Comparison of ENCODE assay signal across 20 cellular contexts in the genomic region with DNA sequence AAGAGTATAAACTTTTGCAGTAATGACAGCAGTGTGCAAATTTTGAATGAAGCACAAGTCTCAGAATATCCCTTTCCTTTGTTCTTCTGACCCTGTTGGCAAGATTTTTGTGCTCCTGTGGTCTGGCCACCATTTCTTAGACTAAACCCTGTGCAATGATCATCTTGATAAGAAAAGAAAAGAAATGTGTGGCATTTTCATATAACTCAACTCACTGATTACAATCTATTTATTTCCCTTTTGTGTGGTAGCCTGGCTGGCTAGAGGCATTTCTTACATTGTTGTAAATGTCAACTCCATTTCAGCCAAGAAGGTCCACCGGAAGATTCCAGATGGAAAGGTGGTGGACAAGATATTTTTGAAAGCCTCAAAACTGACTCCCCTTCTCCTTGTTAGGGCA. TPM values are rescaled to one million over a fixed set of nuclear protein-coding genes. Genes with fewer than 3 reads are reported as not detected.
A peak's percentile ranks its signal among the peaks of the same experiment; 100 is the strongest.
DNase-seq lines count a peak whose midpoint lies in the region; ATAC-seq and TF ChIP-seq lines count a peak whose summit lies in the region.
"Had no signal": no experiment of that assay in that cellular context is flagged by ENCODE, and none has a peak within 500 bp of the region (broad histone marks: within the 10 kb centered on the region; RNA-seq: fewer than 3 reads in every experiment).

No MANE protein-coding gene starts in this region.

- H3K36me3 ChIP-seq in skeletal muscle tissue (ENCODE audit: control insufficient read depth in 3 of 3, insufficient read depth in 3 of 3, low read length in 3 of 3) = no peaks in the 10 kb centered on the region
- no peaks in the 10 kb centered on the region for H3K36me3 ChIP-seq in aorta (ENCODE audit: control insufficient read depth in 1 of 2, insufficient read depth in 2 of 2, low read length in 1 of 2)
- H3K36me3 ChIP-seq: BE2C, BLaER1 had no signal

- no peak overlapping the region for H3K9ac ChIP-seq in skeletal muscle tissue (ENCODE audit: low read depth in 1 of 3, low read length in 3 of 3)
- H3K9ac ChIP-seq: BLaER1 had no signal

- ATAC-seq in WTC11 (no peak), aorta (ENCODE audit: low FRiP score) (no peak)

- WGBS in aorta, 2 donors = 58 to 63% methylated on average over 1 of the region's 1 CpG

- 0 out of 2 replicates have a peak overlapping the region, but pooled peaks have one; percentile 4 for H3K27ac Mint-ChIP-seq in WTC11
- no peak overlapping the region for H3K27ac Mint-ChIP-seq in activated naive CD4-positive, alpha-beta T cell treated with anti-CD3 and anti-CD28 coated beads for 36 hours
- H3K27ac Mint-ChIP-seq: CD14-positive monocyte; CD4-positive, alpha-beta memory T cell; CD4-positive, CD25-positive, alpha-beta regulatory T cell; CD8-positive, alpha-beta memory T cell had no signal

- H3K36me3 Mint-ChIP-seq in WTC11 = peaks cover 69% of the 10 kb centered on the region
- no peaks in the 10 kb centered on the region for H3K36me3 Mint-ChIP-seq in activated naive CD4-positive, alpha-beta T cell treated with anti-CD3 and anti-CD28 coated beads for 36 hours (ENCODE audit: low read depth)
- H3K36me3 Mint-ChIP-seq: CD14-positive monocyte; CD4-positive, alpha-beta memory T cell; CD4-positive, CD25-positive, alpha-beta regulatory T cell; CD8-positive, alpha-beta memory T cell had no signal

- DNase-seq in WTC11 (ENCODE audit: low spot score) (no peak), astrocyte of the hippocampus (ENCODE audit: low read depth, low spot score) (peak; percentile 41), aorta (no peak), NCI-H446 treated with DMSO at 0.1 percent for 48 hours (lab: John Stamatoyannopoulos, UW) (no peak)
- no peak for DNase-seq in activated naive CD4-positive, alpha-beta T cell treated with anti-CD3 and anti-CD28 coated beads for 36 hours
- DNase-seq: 8988T; ACHN; BE2C; C1 segment of cervical spinal cord; Calu3; CD4-positive, alpha-beta memory T cell; CD4-positive, CD25-positive, alpha-beta regulatory T cell; CD8-positive, alpha-beta memory T cell; COR-L47; DMS79 treated with DMSO at 0.1 percent for 48 hours; GF-D8 had no signal

- H3K9me3 Mint-ChIP-seq in WTC11 = peaks cover 9% of the 10 kb centered on the region
- no peaks in the 10 kb centered on the region for H3K9me3 Mint-ChIP-seq in activated naive CD4-positive, alpha-beta T cell treated with anti-CD3 and anti-CD28 coated beads for 36 hours

- intact Hi-C loops in aorta (cut with DNase I) = no loop called here
- intact Hi-C loops in activated naive CD4-positive, alpha-beta T cell treated with anti-CD3 and anti-CD28 coated beads for 36 hours (cut with micrococcal nuclease) = no loop called here

- CTCF ChIA-PET in WTC11 (lab: Charles Lee) = no interaction called here
- CTCF ChIA-PET in activated naive CD4-positive, alpha-beta T cell treated with anti-CD3 and anti-CD28 coated beads for 36 hours (lab: Charles Lee) = no interaction called here

- H3K27me3 ChIP-seq in skeletal muscle tissue (ENCODE audit: control insufficient read depth in 3 of 3, insufficient read depth in 3 of 3, low read length in 3 of 3) (no peaks in the 10 kb centered on the region), aorta (ENCODE audit: control insufficient read depth in 1 of 2, insufficient read depth in 2 of 2, low read length in 1 of 2) (no peaks in the 10 kb centered on the region)
- H3K27me3 ChIP-seq: BE2C, BLaER1 had no signal

- H3K4me1 Mint-ChIP-seq in WTC11 = peaks cover 40% of the 10 kb centered on the region
- no peaks in the 10 kb centered on the region for H3K4me1 Mint-ChIP-seq in activated naive CD4-positive, alpha-beta T cell treated with anti-CD3 and anti-CD28 coated beads for 36 hours (ENCODE audit: low read depth)
- H3K4me1 Mint-ChIP-seq: CD14-positive monocyte; CD4-positive, alpha-beta memory T cell; CD4-positive, CD25-positive, alpha-beta regulatory T cell; CD8-positive, alpha-beta memory T cell had no signal

- no peak overlapping the region for H3K4me3 Mint-ChIP-seq in WTC11
- no peak overlapping the region for H3K4me3 Mint-ChIP-seq in activated naive CD4-positive, alpha-beta T cell treated with anti-CD3 and anti-CD28 coated beads for 36 hours
- H3K4me3 Mint-ChIP-seq: CD14-positive monocyte; CD4-positive, alpha-beta memory T cell; CD8-positive, alpha-beta memory T cell had no signal

- no peaks in the 10 kb centered on the region for H3K9me3 ChIP-seq in skeletal muscle tissue (ENCODE audit: control insufficient read depth in 3 of 3, low read length in 3 of 3)
- H3K9me3 ChIP-seq in aorta (ENCODE audit: control insufficient read depth, low read length) = no peaks in the 10 kb centered on the region
- H3K9me3 ChIP-seq: BLaER1 had no signal

- peaks cover 42 to 48% (median 43%) of the 10 kb centered on the region in 3 donors for H3K4me1 ChIP-seq in skeletal muscle tissue (ENCODE audit: control insufficient read depth in 3 of 3, insufficient read depth in 3 of 3, low read length in 3 of 3)
- H3K4me1 ChIP-seq in aorta (ENCODE audit: control insufficient read depth in 1 of 2, insufficient read depth in 2 of 2, low read length in 2 of 2) = no peaks in the 10 kb centered on the region
- H3K4me1 ChIP-seq: BE2C, BLaER1 had no signal

- H3K4me3 ChIP-seq in skeletal muscle tissue (ENCODE audit: low read length in 3 of 3) (no peak overlapping the region), aorta (ENCODE audit: low read length in 2 of 2) (no peak overlapping the region)
- H3K4me3 ChIP-seq: BLaER1 had no signal

- TF ChIP-seq CTCF in WTC11 (IDR thresholded peaks at IDR 0.05) = no peak

- H3K27ac ChIP-seq in skeletal muscle tissue (ENCODE audit: low read depth, low read length) (peak overlapping the region; percentile 67), aorta (ENCODE audit: low read depth in 1 of 2, low read length in 2 of 2) (no peak overlapping the region)
- H3K27ac ChIP-seq: BLaER1 had no signal

- no peaks in the 10 kb centered on the region for H3K27me3 Mint-ChIP-seq in WTC11 (ENCODE audit: low read depth)
- H3K27me3 Mint-ChIP-seq in activated naive CD4-positive, alpha-beta T cell treated with anti-CD3 and anti-CD28 coated beads for 36 hours (ENCODE audit: low read depth) = peaks cover 4% of the 10 kb centered on the region
- H3K27me3 Mint-ChIP-seq: CD4-positive, alpha-beta memory T cell; CD4-positive, CD25-positive, alpha-beta regulatory T cell had no signal

- POLR2A ChIA-PET in WTC11 (lab: Charles Lee) = no interaction called here

TF ChIP-seq in WTC11, 78 proteins besides CTCF, POLR2A, EP300 and RAD21 (continues in another document):
- TF ChIP-seq MYBL2 (CRISPR knock-in tag; IDR thresholded peaks at IDR 0.05) = no peak
- TF ChIP-seq SMAD3 (CRISPR knock-in tag; IDR thresholded peaks at IDR 0.05; ENCODE audit: borderline replicate concordance) = no peak
- TF ChIP-seq ZNF138 (CRISPR knock-in tag; conservative IDR thresholded peaks at IDR 0.05) = no peak
- TF ChIP-seq, protein P1, sequence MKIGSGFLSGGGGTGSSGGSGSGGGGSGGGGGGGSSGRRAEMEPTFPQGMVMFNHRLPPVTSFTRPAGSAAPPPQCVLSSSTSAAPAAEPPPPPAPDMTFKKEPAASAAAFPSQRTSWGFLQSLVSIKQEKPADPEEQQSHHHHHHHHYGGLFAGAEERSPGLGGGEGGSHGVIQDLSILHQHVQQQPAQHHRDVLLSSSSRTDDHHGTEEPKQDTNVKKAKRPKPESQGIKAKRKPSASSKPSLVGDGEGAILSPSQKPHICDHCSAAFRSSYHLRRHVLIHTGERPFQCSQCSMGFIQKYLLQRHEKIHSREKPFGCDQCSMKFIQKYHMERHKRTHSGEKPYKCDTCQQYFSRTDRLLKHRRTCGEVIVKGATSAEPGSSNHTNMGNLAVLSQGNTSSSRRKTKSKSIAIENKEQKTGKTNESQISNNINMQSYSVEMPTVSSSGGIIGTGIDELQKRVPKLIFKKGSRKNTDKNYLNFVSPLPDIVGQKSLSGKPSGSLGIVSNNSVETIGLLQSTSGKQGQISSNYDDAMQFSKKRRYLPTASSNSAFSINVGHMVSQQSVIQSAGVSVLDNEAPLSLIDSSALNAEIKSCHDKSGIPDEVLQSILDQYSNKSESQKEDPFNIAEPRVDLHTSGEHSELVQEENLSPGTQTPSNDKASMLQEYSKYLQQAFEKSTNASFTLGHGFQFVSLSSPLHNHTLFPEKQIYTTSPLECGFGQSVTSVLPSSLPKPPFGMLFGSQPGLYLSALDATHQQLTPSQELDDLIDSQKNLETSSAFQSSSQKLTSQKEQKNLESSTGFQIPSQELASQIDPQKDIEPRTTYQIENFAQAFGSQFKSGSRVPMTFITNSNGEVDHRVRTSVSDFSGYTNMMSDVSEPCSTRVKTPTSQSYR (CRISPR knock-in tag; IDR thresholded peaks at IDR 0.05) = no peak
- TF ChIP-seq NFE2L1 (CRISPR knock-in tag; IDR thresholded peaks at IDR 0.05) = no peak
- TF ChIP-seq, protein P2, sequence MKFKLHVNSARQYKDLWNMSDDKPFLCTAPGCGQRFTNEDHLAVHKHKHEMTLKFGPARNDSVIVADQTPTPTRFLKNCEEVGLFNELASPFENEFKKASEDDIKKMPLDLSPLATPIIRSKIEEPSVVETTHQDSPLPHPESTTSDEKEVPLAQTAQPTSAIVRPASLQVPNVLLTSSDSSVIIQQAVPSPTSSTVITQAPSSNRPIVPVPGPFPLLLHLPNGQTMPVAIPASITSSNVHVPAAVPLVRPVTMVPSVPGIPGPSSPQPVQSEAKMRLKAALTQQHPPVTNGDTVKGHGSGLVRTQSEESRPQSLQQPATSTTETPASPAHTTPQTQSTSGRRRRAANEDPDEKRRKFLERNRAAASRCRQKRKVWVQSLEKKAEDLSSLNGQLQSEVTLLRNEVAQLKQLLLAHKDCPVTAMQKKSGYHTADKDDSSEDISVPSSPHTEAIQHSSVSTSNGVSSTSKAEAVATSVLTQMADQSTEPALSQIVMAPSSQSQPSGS (CRISPR knock-in tag; IDR thresholded peaks at IDR 0.05; ENCODE audit: borderline replicate concordance, low read depth) = no peak

RNA-seq across cellular contexts. Expression of a gene that starts 41.9 kb away (rescaled TPM):
- 142 to 165 TPM (median 154 TPM) in 3 replicates for total RNA-seq in WTC11 (2021)
- 27.7 TPM for total RNA-seq in skeletal muscle tissue
- 1 to 10 TPM; 7.1 to 9.3 TPM for total RNA-seq in aorta
- 1 to 10 TPM in 1 of 2 donors, under 1 TPM in 1; 0.56 to 6.4 TPM for polyA plus RNA-seq in aorta
- total RNA-seq in activated naive CD4-positive, alpha-beta T cell treated with anti-CD3 and anti-CD28 coated beads for 36 hours = not detected
- total RNA-seq: Calu3; CD4-positive, alpha-beta memory T cell; CD4-positive, CD25-positive, alpha-beta regulatory T cell; CD8-positive, alpha-beta memory T cell had no signal
- polyA plus RNA-seq: AG04450; CD14-positive monocyte; CD4-positive, alpha-beta memory T cell; CD4-positive, CD25-positive, alpha-beta regulatory T cell; CD8-positive, alpha-beta memory T cell had no signal

Comparison
In these comparisons a context has a peak if more than half of its experiments do, and no peak if none do; other contexts are left out.
1. RNA of a gene that starts 41.9 kb away (total RNA-seq): 142 to 165 TPM in WTC11, 27.7 TPM in skeletal muscle tissue (single experiment) and 7.1 to 9.3 TPM in aorta; not detected in activated naive CD4-positive, alpha-beta T cell treated with anti-CD3 and anti-CD28 coated beads for 36 hours; every median in the first group is over 4 times any median in the second.